13 cellular contexts compared by ENCODE assay signal in genomic region chrX:22950278-22951266, GRCh38. TPM values are rescaled to one million over a fixed set of nuclear protein-coding genes. Genes with fewer than 3 reads are reported as not detected.
A peak's percentile ranks its signal among the peaks of the same experiment; 100 is the strongest.
DNase-seq lines count a peak whose midpoint lies in the region; ATAC-seq, FAIRE-seq and TF ChIP-seq lines count a peak whose summit lies in the region.
"Had no signal": no experiment of that assay in that cellular context is flagged by ENCODE, and none has a peak within 500 bp of the region (broad histone marks: within the 10 kb centered on the region; RNA-seq: fewer than 3 reads in every experiment).

No MANE protein-coding gene starts in this region.

- H3K36me3 ChIP-seq in kidney (ENCODE audit: control insufficient read depth in 1 of 2, insufficient read depth in 2 of 2, low read length in 2 of 2): no peaks in the 10 kb centered on the region
- H3K36me3 ChIP-seq: lower lobe of right lung had no signal

- no peak overlapping the region for H3K9ac ChIP-seq in kidney (ENCODE audit: low read length in 2 of 2)

- no peaks in the 10 kb centered on the region for H3K27me3 Mint-ChIP-seq in activated CD8-positive, alpha-beta T cell treated with anti-CD3 and anti-CD28 coated beads, Interleukin-2, amount 10 ng/mL, durations not matched to agents 7 days and 5 days (ENCODE audit: low read depth)
- H3K27me3 Mint-ChIP-seq: type B pancreatic cell had no signal

- DNase-seq in Ammon's horn (ENCODE audit: low spot score) (peak; percentile 3), HTR-8/SVneo (ENCODE audit: insufficient read length, low spot score) (peak; percentile 72), astrocyte of the hippocampus (ENCODE audit: low read depth, low spot score) (peak; percentile 87), kidney (peak; percentile 74), Right ventricle myocardium superior (no peak)
- DNase-seq in stimulated activated CD4-positive, alpha-beta T cell treated with anti-CD3 and anti-CD28 coated beads, Interleukin-4, amount 100 ng/mL, for 24 hours: no peak
- DNase-seq in activated CD8-positive, alpha-beta T cell treated with anti-CD3 and anti-CD28 coated beads, Interleukin-2, amount 10 ng/mL, durations not matched to agents 7 days and 5 days: no peak
- DNase-seq: activated CD4-positive, alpha-beta T cell treated with anti-CD3 and anti-CD28 coated beads, Interleukin-2, amount 50 U/mL, for 4 hours; DMS79; lower lobe of right lung had no signal

- no peak overlapping the region for H3K4me3 Mint-ChIP-seq in activated CD8-positive, alpha-beta T cell treated with anti-CD3 and anti-CD28 coated beads, Interleukin-2, amount 10 ng/mL, durations not matched to agents 7 days and 5 days
- H3K4me3 Mint-ChIP-seq: dendritic cell treated with granulocyte-macrophage colony-stimulating factor and Interleukin-4, amounts not matched to agents 40 ng/mL and 50 ng/mL, for 4 days; type B pancreatic cell had no signal

- intact Hi-C loops in kidney (cut with DNase I): no loop called here
- intact Hi-C loops in Right ventricle myocardium superior (cut with DNase I): no loop called here

- no peak overlapping the region for H3K27ac Mint-ChIP-seq in activated CD8-positive, alpha-beta T cell treated with anti-CD3 and anti-CD28 coated beads, Interleukin-2, amount 10 ng/mL, durations not matched to agents 7 days and 5 days
- H3K27ac Mint-ChIP-seq: dendritic cell treated with granulocyte-macrophage colony-stimulating factor and Interleukin-4, amounts not matched to agents 40 ng/mL and 50 ng/mL, for 4 days; type B pancreatic cell had no signal

- no peak overlapping the region for H3K27ac ChIP-seq in kidney (ENCODE audit: low read depth in 2 of 2, low read length in 2 of 2)
- H3K27ac ChIP-seq: lower lobe of right lung had no signal

- no peaks in the 10 kb centered on the region for H3K9me3 Mint-ChIP-seq in activated CD8-positive, alpha-beta T cell treated with anti-CD3 and anti-CD28 coated beads, Interleukin-2, amount 10 ng/mL, durations not matched to agents 7 days and 5 days (ENCODE audit: insufficient read depth)
- H3K9me3 Mint-ChIP-seq: dendritic cell treated with granulocyte-macrophage colony-stimulating factor and Interleukin-4, amounts not matched to agents 40 ng/mL and 50 ng/mL, for 4 days; type B pancreatic cell had no signal

- POLR2A ChIA-PET in activated CD8-positive, alpha-beta T cell treated with anti-CD3 and anti-CD28 coated beads, Interleukin-2, amount 10 ng/mL, durations not matched to agents 7 days and 5 days (lab: Charles Lee): no interaction called here

- H3K4me1 ChIP-seq in kidney (ENCODE audit: control insufficient read depth in 1 of 2, insufficient read depth in 1 of 2, low read depth in 1 of 2, low read length in 2 of 2): no peaks in the 10 kb centered on the region
- H3K4me1 ChIP-seq: lower lobe of right lung had no signal

- H3K4me1 Mint-ChIP-seq in activated CD8-positive, alpha-beta T cell treated with anti-CD3 and anti-CD28 coated beads, Interleukin-2, amount 10 ng/mL, durations not matched to agents 7 days and 5 days (ENCODE audit: low read depth): no peaks in the 10 kb centered on the region

- no peaks in the 10 kb centered on the region for H3K9me3 ChIP-seq in kidney (ENCODE audit: control insufficient read depth in 1 of 2, low read length in 2 of 2)
- H3K9me3 ChIP-seq: lower lobe of right lung had no signal

- no peaks in the 10 kb centered on the region for H3K36me3 Mint-ChIP-seq in activated CD8-positive, alpha-beta T cell treated with anti-CD3 and anti-CD28 coated beads, Interleukin-2, amount 10 ng/mL, durations not matched to agents 7 days and 5 days (ENCODE audit: low read depth)
- H3K36me3 Mint-ChIP-seq: type B pancreatic cell had no signal

- CTCF ChIA-PET in activated CD8-positive, alpha-beta T cell treated with anti-CD3 and anti-CD28 coated beads, Interleukin-2, amount 10 ng/mL, durations not matched to agents 7 days and 5 days (lab: Charles Lee): no interaction called here

- no peak for ATAC-seq in GM21381 (IDR thresholded peaks at IDR 0.05; ENCODE audit: unreplicated experiment)
- ATAC-seq in activated CD8-positive, alpha-beta T cell treated with anti-CD3 and anti-CD28 coated beads, Interleukin-2, amount 10 ng/mL, durations not matched to agents 7 days and 5 days: no peak
- ATAC-seq in Right ventricle myocardium superior (ENCODE audit: poor library complexity): no peak

- H3K4me3 ChIP-seq in kidney (ENCODE audit: low read length in 2 of 2): no peak overlapping the region
- H3K4me3 ChIP-seq: lower lobe of right lung had no signal

- no peak for TF ChIP-seq CTCF in kidney (IDR thresholded peaks at IDR 0.05; ENCODE audit: borderline replicate concordance, extremely low read depth, insufficient read depth)

- FAIRE-seq in HTR-8/SVneo (lab: Jason Lieb, UNC) (peak; percentile 99), kidney (lab: Jason Lieb, UNC) (no peak)

RNA-seq across cellular contexts. Expression of gene DDX53, which starts 49.2 kb away (rescaled TPM):
- total RNA-seq in kidney: not detected
- polyA plus RNA-seq in kidney (ENCODE audit: insufficient read depth, low read depth, low replicate concordance): not detected
- not detected for total RNA-seq in activated CD8-positive, alpha-beta T cell treated with anti-CD3 and anti-CD28 coated beads, Interleukin-2, amount 10 ng/mL, durations not matched to agents 7 days and 5 days
- total RNA-seq in Right ventricle myocardium superior: not detected
- total RNA-seq: lower lobe of right lung had no signal

Comparison
In these comparisons a context has a peak if more than half of its experiments do, and no peak if none do; other contexts are left out.
1. DNase-seq: peak in Ammon's horn (single experiment), HTR-8/SVneo (single experiment), astrocyte of the hippocampus (single experiment) and kidney (single experiment); none in stimulated activated CD4-positive, alpha-beta T cell treated with anti-CD3 and anti-CD28 coated beads, Interleukin-4, amount 100 ng/mL, for 24 hours (single experiment), activated CD8-positive, alpha-beta T cell treated with anti-CD3 and anti-CD28 coated beads, Interleukin-2, amount 10 ng/mL, durations not matched to agents 7 days and 5 days (single experiment) and Right ventricle myocardium superior (single experiment).